ENCODE assay signal across 8 cellular contexts in the genomic region with DNA sequence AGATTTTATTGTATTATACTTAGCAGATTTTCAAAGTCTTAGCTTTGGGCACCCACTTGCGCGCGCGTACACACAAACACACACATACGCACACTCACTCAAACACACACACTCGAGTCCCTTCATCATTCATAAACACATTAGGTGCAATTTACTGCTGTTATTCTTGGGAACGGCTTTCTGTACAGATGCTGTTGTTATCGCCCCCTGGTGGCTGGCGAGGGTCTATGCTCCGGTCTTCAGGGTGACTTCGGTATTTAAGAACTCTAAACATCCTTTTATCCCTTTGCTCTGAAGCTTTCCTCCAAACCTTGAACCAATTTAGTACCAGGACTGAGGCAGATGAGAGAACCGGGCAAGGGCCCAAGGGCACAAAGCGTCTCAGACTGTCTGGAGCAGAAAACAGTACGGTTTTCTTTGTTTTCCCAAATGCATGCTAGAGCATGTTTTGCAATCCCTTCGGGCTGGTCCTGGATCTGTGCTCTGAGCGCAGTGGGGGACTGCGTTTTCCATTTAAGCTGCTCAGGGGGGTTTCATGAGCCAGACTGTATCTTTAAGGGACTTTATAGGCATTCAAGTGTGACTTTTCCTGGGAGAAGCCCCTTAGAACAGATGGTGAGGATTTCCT. TPM values are rescaled to one million over a fixed set of nuclear protein-coding genes. Genes with fewer than 3 reads are reported as not detected.
A peak's percentile ranks its signal among the peaks of the same experiment; 100 is the strongest.
DNase-seq lines count a peak whose midpoint lies in the region; ATAC-seq, FAIRE-seq and TF ChIP-seq lines count a peak whose summit lies in the region.

No MANE protein-coding gene starts in this region.

- H2AFZ ChIP-seq in endothelial cell of umbilical vein (ENCODE audit: low read depth, low read length): no peak overlapping the region

- H3K4me2 ChIP-seq in endothelial cell of umbilical vein (ENCODE audit: insufficient read depth, low read length): no peak overlapping the region

- no peaks in the 10 kb centered on the region for H3K9me3 ChIP-seq in endothelial cell of umbilical vein (replicated peaks; ENCODE audit: control insufficient read depth, insufficient read depth, low read length)

- TF ChIP-seq CTCF in AG09309 (IDR thresholded peaks at IDR 0.05; ENCODE audit: control insufficient read depth, insufficient read depth, low read depth, low read length, missing control alignments) (peak; percentile 91), GM13976 (IDR thresholded peaks at IDR 0.05; ENCODE audit: borderline replicate concordance, control extremely low read depth, extremely low read depth, insufficient read depth, missing control alignments) (peak; percentile 80), endothelial cell of umbilical vein (IDR thresholded peaks at IDR 0.05; ENCODE audit: extremely low read depth in 1 of 2, insufficient read depth in 1 of 2, low read depth in 1 of 2, low read length in 2 of 2) (peak; percentile 90 to 93)

- peaks cover 4% of the 10 kb centered on the region for H3K4me1 ChIP-seq in endothelial cell of umbilical vein (ENCODE audit: control insufficient read depth, extremely low read depth, insufficient read depth, low read length)

- no peaks in the 10 kb centered on the region for H3K9me1 ChIP-seq in endothelial cell of umbilical vein (replicated peaks; ENCODE audit: control insufficient read depth, extremely low read depth, insufficient read depth, low read length)

- H3K36me3 Mint-ChIP-seq in activated CD4-positive, alpha-beta T cell treated with anti-CD3 and anti-CD28 coated beads, Interleukin-2, amount 10 ng/mL, durations not matched to agents 7 days and 5 days (ENCODE audit: low read depth): no peaks in the 10 kb centered on the region
- H3K36me3 Mint-ChIP-seq in stimulated activated naive B cell treated with anti-CD40 and anti-IgM and Interleukin-4, amounts not matched to agents 10 μg/mL and 1 μg/mL and 100 μg/mL, for 72 hours: no peaks in the 10 kb centered on the region

- H3K27ac ChIP-seq in endothelial cell of umbilical vein (ENCODE audit: insufficient read depth, low read depth, low read length): no peak overlapping the region

- ATAC-seq in HG02970 (IDR thresholded peaks at IDR 0.05; ENCODE audit: low FRiP score, unreplicated experiment): peak; percentile 70
- ATAC-seq in stimulated activated naive B cell treated with anti-CD40 and anti-IgM and Interleukin-4, amounts not matched to agents 10 μg/mL and 1 μg/mL and 100 μg/mL, for 72 hours (replicated peaks): peak; percentile 64 to 68

- no peak overlapping the region for H3K9ac ChIP-seq in endothelial cell of umbilical vein (replicated peaks; ENCODE audit: extremely low read depth, insufficient read depth, low read length)

- peaks cover 21 to 36% of the 10 kb centered on the region in 2 experiments for H3K27me3 ChIP-seq in endothelial cell of umbilical vein (ENCODE audit: control insufficient read depth in 2 of 2, insufficient read depth in 2 of 2, low read length in 2 of 2)

- peaks cover 58% of the 10 kb centered on the region for H3K27me3 Mint-ChIP-seq in activated CD4-positive, alpha-beta T cell treated with anti-CD3 and anti-CD28 coated beads, Interleukin-2, amount 10 ng/mL, durations not matched to agents 7 days and 5 days
- H3K27me3 Mint-ChIP-seq in stimulated activated naive B cell treated with anti-CD40 and anti-IgM and Interleukin-4, amounts not matched to agents 10 μg/mL and 1 μg/mL and 100 μg/mL, for 72 hours: peaks cover 52 to 63% of the 10 kb centered on the region in 2 donors

- in situ Hi-C loops in GM13976 (cut with MboI; ENCODE audit: low sequenced_read_pairs, unreplicated experiment): no loop called here

- DNase-seq in AG09309 (ENCODE audit: low read depth): peak; percentile 62
- DNase-seq in GM13976 (ENCODE audit: low spot score): peak; percentile 67
- DNase-seq in NCI-H226: peak; percentile 48
- DNase-seq in activated CD4-positive, alpha-beta T cell treated with anti-CD3 and anti-CD28 coated beads, Interleukin-2, amount 10 ng/mL, durations not matched to agents 7 days and 5 days: peak; percentile 71
- DNase-seq in endothelial cell of umbilical vein (ENCODE audit: low read depth, low spot score): peak; percentile 85
- DNase-seq in middle frontal gyrus (ENCODE audit: extremely low spot score, low spot score): peak; percentile 68
- DNase-seq in stimulated activated naive B cell treated with anti-CD40 and anti-IgM and Interleukin-4, amounts not matched to agents 10 μg/mL and 1 μg/mL and 100 μg/mL, for 72 hours: peak; percentile 40

- peak; percentile 76 for FAIRE-seq in endothelial cell of umbilical vein (lab: Jason Lieb, UNC)

- dilution Hi-C loops in endothelial cell of umbilical vein (cut with MboI; ENCODE audit: extremely low pct_ligation_motif_present, low sequenced_read_pairs): no loop called here

- no peak overlapping the region for H3K27ac Mint-ChIP-seq in activated CD4-positive, alpha-beta T cell treated with anti-CD3 and anti-CD28 coated beads, Interleukin-2, amount 10 ng/mL, durations not matched to agents 7 days and 5 days
- no peak overlapping the region for H3K27ac Mint-ChIP-seq in stimulated activated naive B cell treated with anti-CD40 and anti-IgM and Interleukin-4, amounts not matched to agents 10 μg/mL and 1 μg/mL and 100 μg/mL, for 72 hours

- POLR2A ChIA-PET in activated CD4-positive, alpha-beta T cell treated with anti-CD3 and anti-CD28 coated beads, Interleukin-2, amount 10 ng/mL, durations not matched to agents 7 days and 5 days (lab: Charles Lee): no interaction called here
- POLR2A ChIA-PET in endothelial cell of umbilical vein (lab: Charles Lee): no interaction called here

- no peaks in the 10 kb centered on the region for H3K9me3 Mint-ChIP-seq in activated CD4-positive, alpha-beta T cell treated with anti-CD3 and anti-CD28 coated beads, Interleukin-2, amount 10 ng/mL, durations not matched to agents 7 days and 5 days
- no peaks in the 10 kb centered on the region for H3K9me3 Mint-ChIP-seq in stimulated activated naive B cell treated with anti-CD40 and anti-IgM and Interleukin-4, amounts not matched to agents 10 μg/mL and 1 μg/mL and 100 μg/mL, for 72 hours

- H4K20me1 ChIP-seq in endothelial cell of umbilical vein (replicated peaks; ENCODE audit: control insufficient read depth, extremely low read depth, insufficient read depth, low read length): no peaks in the 10 kb centered on the region

- H3K79me2 ChIP-seq in endothelial cell of umbilical vein (ENCODE audit: control insufficient read depth, insufficient read depth, low read length): no peaks in the 10 kb centered on the region

- H3K4me1 Mint-ChIP-seq in activated CD4-positive, alpha-beta T cell treated with anti-CD3 and anti-CD28 coated beads, Interleukin-2, amount 10 ng/mL, durations not matched to agents 7 days and 5 days: peaks cover 9% of the 10 kb centered on the region
- peaks cover 0 to 7% of the 10 kb centered on the region in 2 donors for H3K4me1 Mint-ChIP-seq in stimulated activated naive B cell treated with anti-CD40 and anti-IgM and Interleukin-4, amounts not matched to agents 10 μg/mL and 1 μg/mL and 100 μg/mL, for 72 hours

- no TSS peak for BruUV-seq in endothelial cell of umbilical vein (replicated peaks; lab: Mats Ljungman, UMichigan)

- no peaks in the 10 kb centered on the region for H3K36me3 ChIP-seq in endothelial cell of umbilical vein (ENCODE audit: control insufficient read depth in 2 of 2, extremely low read depth in 1 of 2, insufficient read depth in 2 of 2, low read length in 2 of 2)

- intact Hi-C loops in endothelial cell of umbilical vein (cut with micrococcal nuclease): loop anchor here (1.0 to 5.0 kb wide), 6 partner anchors 185 to 915 kb away; no protein-coding TSS in a partner anchor

- no peak for TF ChIP-seq POLR2A in endothelial cell of umbilical vein (IDR thresholded peaks at IDR 0.05; ENCODE audit: low read depth, low read length)

- no peak overlapping the region for H3K4me3 ChIP-seq in AG09309 (ENCODE audit: control insufficient read depth, low read depth, low read length)
- no peak overlapping the region for H3K4me3 ChIP-seq in endothelial cell of umbilical vein (replicated peaks in 1 of 3; ENCODE audit: insufficient read depth in 1 of 3, low read depth in 1 of 3, low read length in 3 of 3)

- no peak overlapping the region for H3K4me3 Mint-ChIP-seq in activated CD4-positive, alpha-beta T cell treated with anti-CD3 and anti-CD28 coated beads, Interleukin-2, amount 10 ng/mL, durations not matched to agents 7 days and 5 days
- H3K4me3 Mint-ChIP-seq in stimulated activated naive B cell treated with anti-CD40 and anti-IgM and Interleukin-4, amounts not matched to agents 10 μg/mL and 1 μg/mL and 100 μg/mL, for 72 hours: no peak overlapping the region

- CTCF ChIA-PET in activated CD4-positive, alpha-beta T cell treated with anti-CD3 and anti-CD28 coated beads, Interleukin-2, amount 10 ng/mL, durations not matched to agents 7 days and 5 days (lab: Charles Lee): no interaction called here
- CTCF ChIA-PET in endothelial cell of umbilical vein (lab: Charles Lee): interaction anchor here (0.6 to 2.0 kb wide), 5 partner anchors 43 to 315 kb away, joined by 3 to 7 read pairs (median 3); no protein-coding TSS in a partner anchor

TF ChIP-seq in endothelial cell of umbilical vein, 7 proteins besides CTCF, POLR2A, EP300 and RAD21 (continues in another document):
- TF ChIP-seq FOS (IDR thresholded peaks at IDR 0.05; ENCODE audit: borderline replicate concordance, insufficient read depth, low read length) (no peak), GATA2 (IDR thresholded peaks at IDR 0.05; ENCODE audit: insufficient read depth, insufficient read length, low read depth, low read length) (no peak), MYC (IDR thresholded peaks at IDR 0.05; ENCODE audit: low read depth, low read length) (no peak), EZH2 (IDR thresholded peaks at IDR 0.05; ENCODE audit: borderline replicate concordance, low read depth, low read length, severe bottlenecking) (no peak), POLR2AphosphoS5 (IDR thresholded peaks at IDR 0.05; ENCODE audit: insufficient read depth, low read depth, low read length) (no peak), MAX (IDR thresholded peaks at IDR 0.05; ENCODE audit: insufficient read depth, insufficient read length) (no peak)

RNA-seq across cellular contexts. Expression of gene SLIT3, which starts 1.7 kb away (rescaled TPM):
- total RNA-seq in activated CD4-positive, alpha-beta T cell treated with anti-CD3 and anti-CD28 coated beads, Interleukin-2, amount 10 ng/mL, durations not matched to agents 7 days and 5 days: under 1 TPM in 1 of 2 experiments, not detected in 1; 0.15 TPM
- 0.02 and 1.0 TPM in 2 replicates for total RNA-seq in endothelial cell of umbilical vein
- 0.90 and 1.5 TPM in 2 replicates for polyA plus RNA-seq in endothelial cell of umbilical vein
- 0.66 and 0.80 TPM in 2 replicates for polyA plus RNA-seq in endothelial cell of umbilical vein (2011; cell fraction: cytosol; rRNA removed)
- 0.62 and 0.67 TPM in 2 replicates for polyA plus RNA-seq in endothelial cell of umbilical vein (2011; cell fraction: nucleus; rRNA removed)
- 0.16 and 1.1 TPM in 2 replicates for polyA plus RNA-seq in endothelial cell of umbilical vein (2012)
- polyA minus RNA-seq in endothelial cell of umbilical vein: 2.3 TPM in 2 replicates
- not detected for polyA minus RNA-seq in endothelial cell of umbilical vein (2011; cell fraction: cytosol; rRNA and poly(A)+ RNA removed)
- 0.91 and 0.96 TPM in 2 replicates for polyA minus RNA-seq in endothelial cell of umbilical vein (2011; cell fraction: nucleus; rRNA and poly(A)+ RNA removed)
